Comparison of ENCODE assay signal across 8 cellular contexts in the genomic region with DNA sequence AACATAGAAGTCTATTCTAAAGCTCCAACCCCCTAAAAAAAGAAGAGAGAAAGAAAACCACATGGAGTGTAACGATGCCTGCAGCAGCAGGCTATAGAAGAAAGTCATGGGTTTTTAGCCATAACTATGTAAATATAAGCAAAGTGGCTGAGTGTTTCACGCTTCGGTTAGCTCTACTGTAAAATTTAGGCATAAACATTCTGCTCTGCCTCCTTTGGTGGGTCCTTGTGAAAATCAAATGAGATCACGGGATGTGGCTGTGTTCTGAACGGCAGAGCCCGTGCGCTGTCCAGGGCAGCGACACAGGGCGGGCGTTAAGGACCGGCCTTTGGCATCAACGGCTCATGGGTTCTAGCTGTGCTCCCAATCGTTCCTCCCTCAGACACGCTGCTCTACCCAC.
A peak's percentile ranks its signal among the peaks of the same experiment; 100 is the strongest.
DNase-seq lines count a peak whose midpoint lies in the region; ATAC-seq and TF ChIP-seq lines count a peak whose summit lies in the region.

No MANE protein-coding gene starts in this region.

- H3K9me3 ChIP-seq in suprapubic skin: no peaks in the 10 kb centered on the region

- H3K4me3 Mint-ChIP-seq in nephron: no peak overlapping the region
- no peak overlapping the region for H3K4me3 Mint-ChIP-seq in activated T-cell treated with anti-CD3 and anti-CD28 coated beads, Interleukin-2, amount 50 U/mL, for 4 hours
- H3K4me3 Mint-ChIP-seq in effector memory CD8-positive, alpha-beta T cell: no peak overlapping the region

- TF ChIP-seq CTCF in nephron (IDR thresholded peaks at IDR 0.05; ENCODE audit: unreplicated experiment in 3 of 3) (no peak), suprapubic skin (IDR thresholded peaks at IDR 0.05) (no peak)

- no peak overlapping the region for H3K4me3 ChIP-seq in suprapubic skin

- H3K36me3 ChIP-seq in suprapubic skin: peaks cover 67% of the 10 kb centered on the region

- WGBS in suprapubic skin: 92% methylated on average over 14 of the region's 14 CpGs

- TF ChIP-seq EP300 in suprapubic skin (IDR thresholded peaks at IDR 0.05): no peak

- DNase-seq in NAMALWA (ENCODE audit: low spot score): peak; percentile 93
- no peak for DNase-seq in activated T-cell treated with anti-CD3 and anti-CD28 coated beads for 4 hours
- no peak for DNase-seq in activated T-cell treated with anti-CD3 and anti-CD28 coated beads, Interleukin-2, amount 50 U/mL, for 4 hours
- no peak for DNase-seq in effector memory CD8-positive, alpha-beta T cell
- DNase-seq in suprapubic skin (ENCODE audit: low spot score in 2 of 2): no peak

- peaks cover 9% of the 10 kb centered on the region for H3K4me1 ChIP-seq in suprapubic skin

- no peak for TF ChIP-seq POLR2A in suprapubic skin (IDR thresholded peaks at IDR 0.05)

- H3K27ac Mint-ChIP-seq in nephron: peak overlapping the region in 2 of 3 experiments; percentile 46 to 87
- H3K27ac Mint-ChIP-seq in effector memory CD8-positive, alpha-beta T cell: peak overlapping the region in 1 of 2 donors; percentile 85

- H3K27me3 ChIP-seq in suprapubic skin: no peaks in the 10 kb centered on the region

- H3K9me3 Mint-ChIP-seq in nephron: no peaks in the 10 kb centered on the region
- no peaks in the 10 kb centered on the region for H3K9me3 Mint-ChIP-seq in activated T-cell treated with anti-CD3 and anti-CD28 coated beads, Interleukin-2, amount 50 U/mL, for 4 hours
- H3K9me3 Mint-ChIP-seq in effector memory CD8-positive, alpha-beta T cell: no peaks in the 10 kb centered on the region

- H3K27ac ChIP-seq in suprapubic skin: no peak overlapping the region

- ATAC-seq in GM18868 (IDR thresholded peaks at IDR 0.05; ENCODE audit: unreplicated experiment) (peak; percentile 89), GM21786 (IDR thresholded peaks at IDR 0.05; ENCODE audit: unreplicated experiment) (peak; percentile 83)
- no peak for ATAC-seq in activated T-cell treated with anti-CD3 and anti-CD28 coated beads, Interleukin-2, amount 50 U/mL, for 4 hours
- ATAC-seq in effector memory CD8-positive, alpha-beta T cell (replicated peaks): no peak

- no peaks in the 10 kb centered on the region for H3K27me3 Mint-ChIP-seq in nephron (ENCODE audit: low read depth)
- H3K27me3 Mint-ChIP-seq in activated T-cell treated with anti-CD3 and anti-CD28 coated beads, Interleukin-2, amount 50 U/mL, for 4 hours (ENCODE audit: low read depth): no peaks in the 10 kb centered on the region
- H3K27me3 Mint-ChIP-seq in effector memory CD8-positive, alpha-beta T cell: no peaks in the 10 kb centered on the region

- H3K36me3 Mint-ChIP-seq in nephron (ENCODE audit: low read depth): peaks cover 82% of the 10 kb centered on the region
- peaks cover 65% of the 10 kb centered on the region for H3K36me3 Mint-ChIP-seq in activated T-cell treated with anti-CD3 and anti-CD28 coated beads, Interleukin-2, amount 50 U/mL, for 4 hours (ENCODE audit: insufficient read depth)
- H3K36me3 Mint-ChIP-seq in effector memory CD8-positive, alpha-beta T cell (ENCODE audit: insufficient read depth): peaks cover 68% of the 10 kb centered on the region

- peaks cover 10% of the 10 kb centered on the region for H3K4me1 Mint-ChIP-seq in nephron
- peaks cover 25% of the 10 kb centered on the region for H3K4me1 Mint-ChIP-seq in activated T-cell treated with anti-CD3 and anti-CD28 coated beads, Interleukin-2, amount 50 U/mL, for 4 hours (ENCODE audit: low read depth)
- H3K4me1 Mint-ChIP-seq in effector memory CD8-positive, alpha-beta T cell (ENCODE audit: low read depth in 2 of 2): peaks cover 3 to 10% of the 10 kb centered on the region in 2 donors

Comparison
In these comparisons a context has a peak if more than half of its experiments do, and no peak if none do; other contexts are left out.
1. ATAC-seq: peak in GM18868 (single experiment) and GM21786 (single experiment); none in activated T-cell treated with anti-CD3 and anti-CD28 coated beads, Interleukin-2, amount 50 U/mL, for 4 hours (0 of 2) and effector memory CD8-positive, alpha-beta T cell (single experiment).